15 cellular contexts compared by ENCODE assay signal in genomic region chr10:124293641-124294449, GRCh38.
"Had no signal": no experiment of that assay in that cellular context is flagged by ENCODE, and none has a peak within 500 bp of the region (broad histone marks: within the 10 kb centered on the region; RNA-seq: fewer than 3 reads in every experiment).

No MANE protein-coding gene starts in this region.

- DNase-seq: activated CD4-positive, alpha-beta memory T cell treated with anti-CD3 and anti-CD28 coated beads for 36 hours; activated CD4-positive, alpha-beta T cell treated with anti-CD3 and anti-CD28 coated beads for 4 hours; activated T-cell treated with anti-CD3 and anti-CD28 coated beads, Interleukin-2, amount 50 U/mL, for 72 hours; dermis blood vessel endothelial cell; effector memory CD4-positive, alpha-beta T cell; heart left ventricle; left ventricle myocardium superior; naive thymus-derived CD4-positive, alpha-beta T cell; nucleus accumbens; uterus had no signal

- H3K4me3 Mint-ChIP-seq: activated CD4-positive, alpha-beta memory T cell treated with anti-CD3 and anti-CD28 coated beads for 36 hours; activated naive CD8-positive, alpha-beta T cell; activated T-cell treated with anti-CD3 and anti-CD28 coated beads, Interleukin-2, amount 50 U/mL, for 72 hours; naive thymus-derived CD4-positive, alpha-beta T cell; stimulated activated naive CD8-positive, alpha-beta T cell treated with anti-CD3 and anti-CD28 coated beads, Interleukin-15, Interleukin-2, amounts not matched to agents 100 ng/mL and 50 ng/mL, for 24 hours; T-helper 2 cell treated with Interferon-gamma antibody and Interleukin-4, amounts not matched to agents 5 μg/mL and 100 μg/mL, for 36 hours; WTC11 had no signal

- H3K4me1 Mint-ChIP-seq: WTC11 had no signal

- ATAC-seq: activated T-cell treated with anti-CD3 and anti-CD28 coated beads, Interleukin-2, amount 50 U/mL, for 72 hours; gastroesophageal sphincter; heart left ventricle; left ventricle myocardium superior; naive thymus-derived CD4-positive, alpha-beta T cell; WTC11 had no signal

- H3K27me3 Mint-ChIP-seq: activated CD4-positive, alpha-beta memory T cell treated with anti-CD3 and anti-CD28 coated beads for 36 hours; activated naive CD8-positive, alpha-beta T cell; stimulated activated naive CD8-positive, alpha-beta T cell treated with anti-CD3 and anti-CD28 coated beads, Interleukin-15, Interleukin-2, amounts not matched to agents 100 ng/mL and 50 ng/mL, for 24 hours had no signal

- H3K36me3 Mint-ChIP-seq: activated CD4-positive, alpha-beta memory T cell treated with anti-CD3 and anti-CD28 coated beads for 36 hours; activated naive CD8-positive, alpha-beta T cell; naive thymus-derived CD4-positive, alpha-beta T cell; WTC11 had no signal

- H3K9me3 Mint-ChIP-seq: activated CD4-positive, alpha-beta memory T cell treated with anti-CD3 and anti-CD28 coated beads for 36 hours; stimulated activated naive CD8-positive, alpha-beta T cell treated with anti-CD3 and anti-CD28 coated beads, Interleukin-15, Interleukin-2, amounts not matched to agents 100 ng/mL and 50 ng/mL, for 24 hours; T-helper 2 cell treated with Interferon-gamma antibody and Interleukin-4, amounts not matched to agents 5 μg/mL and 100 μg/mL, for 36 hours; WTC11 had no signal

- H3K27ac Mint-ChIP-seq: activated CD4-positive, alpha-beta memory T cell treated with anti-CD3 and anti-CD28 coated beads for 36 hours; activated naive CD8-positive, alpha-beta T cell; activated T-cell treated with anti-CD3 and anti-CD28 coated beads, Interleukin-2, amount 50 U/mL, for 72 hours; naive thymus-derived CD4-positive, alpha-beta T cell; stimulated activated naive CD8-positive, alpha-beta T cell treated with anti-CD3 and anti-CD28 coated beads, Interleukin-15, Interleukin-2, amounts not matched to agents 100 ng/mL and 50 ng/mL, for 24 hours; T-helper 2 cell treated with Interferon-gamma antibody and Interleukin-4, amounts not matched to agents 5 μg/mL and 100 μg/mL, for 36 hours; WTC11 had no signal
